8 cellular contexts compared by ENCODE assay signal in genomic region chr2:161414385-161415040, GRCh38. TPM values are rescaled to one million over a fixed set of nuclear protein-coding genes. Genes with fewer than 3 reads are reported as not detected.
DNase-seq lines count a peak whose midpoint lies in the region; ATAC-seq, FAIRE-seq and TF ChIP-seq lines count a peak whose summit lies in the region.

No MANE protein-coding gene starts in this region.

- H3K9me3 ChIP-seq in HEK293 (ENCODE audit: control insufficient read depth, insufficient read depth, low read depth, low read length) (no peaks in the 10 kb centered on the region), kidney (ENCODE audit: control insufficient read depth in 1 of 2, low read length in 2 of 2) (no peaks in the 10 kb centered on the region)

- peak; percentile 42 for ATAC-seq in stimulated activated naive CD8-positive, alpha-beta T cell treated with anti-CD3 and anti-CD28 coated beads, Interleukin-15, Interleukin-2, amounts not matched to agents 100 U/mL and 50 U/mL, for 24 hours

- no peak for FAIRE-seq in kidney (lab: Jason Lieb, UNC)

- H3K9ac ChIP-seq in kidney (ENCODE audit: low read length in 2 of 2): no peak overlapping the region

- H3K4me3 ChIP-seq in HEK293 (ENCODE audit: low read depth, low read length): peak overlapping the region; percentile 44
- H3K4me3 ChIP-seq in kidney (ENCODE audit: low read length in 2 of 2): peak overlapping the region in 1 of 2 donors; percentile 45

- DNase-seq in activated CD4-positive, alpha-beta T cell treated with anti-CD3 and anti-CD28 coated beads for 48 hours: peak; percentile 22
- no peak for DNase-seq in activated CD4-positive, alpha-beta T cell treated with anti-CD3 and anti-CD28 coated beads for 1 hour
- DNase-seq in NCI-H526 treated with DMSO at 0.1 percent for 48 hours (lab: John Stamatoyannopoulos, UW) (peak; percentile 44), kidney (peak; percentile 73), GM19238 (ENCODE audit: insufficient read length, low spot score) (no peak)
- DNase-seq in stimulated activated naive CD8-positive, alpha-beta T cell treated with anti-CD3 and anti-CD28 coated beads, Interleukin-15, Interleukin-2, amounts not matched to agents 100 U/mL and 50 U/mL, for 24 hours: no peak

- H3K27me3 Mint-ChIP-seq in brain: peaks cover 66% of the 10 kb centered on the region

- peaks cover 53% of the 10 kb centered on the region for H3K4me1 Mint-ChIP-seq in brain

- H3K27ac Mint-ChIP-seq in brain: peak overlapping the region in 3 of 5 experiments; percentile 6 to 98 (median 91)

- intact Hi-C loops in kidney (cut with DNase I): no loop called here

- POLR2A ChIA-PET in HEK293 (lab: Yijun Ruan, JAX): interaction anchor here (1.2 kb wide), 1 partner anchor 106 kb away, joined by 8 read pairs; the partner anchor contains the start of gene PSMD14

- no peaks in the 10 kb centered on the region for H3K4me1 ChIP-seq in HEK293 (ENCODE audit: control insufficient read depth, insufficient read depth, low read length)
- H3K4me1 ChIP-seq in kidney (ENCODE audit: control insufficient read depth in 1 of 2, insufficient read depth in 1 of 2, low read depth in 1 of 2, low read length in 2 of 2): peaks cover 0 to 7% of the 10 kb centered on the region in 2 donors

- peaks cover 7% of the 10 kb centered on the region for H3K36me3 Mint-ChIP-seq in brain

- peak overlapping the region; percentile 77 to 90 (median 86) for H3K4me3 Mint-ChIP-seq in brain

- H3K27ac ChIP-seq in HEK293 (ENCODE audit: extremely low read depth, low read depth, low read length) (peak overlapping the region; percentile 18; the same call in 1 of the 2 replicates), kidney (ENCODE audit: low read depth in 2 of 2, low read length in 2 of 2) (no peak overlapping the region)

- CTCF ChIA-PET in HEK293 (lab: Yijun Ruan, JAX): no interaction called here

- TF ChIP-seq CTCF in HEK293 (tag by site-specific recombination; IDR thresholded peaks at IDR 0.05): peak; percentile 84
- TF ChIP-seq CTCF in brain (conservative IDR thresholded peaks at IDR 0.05): no peak
- TF ChIP-seq CTCF in kidney (IDR thresholded peaks at IDR 0.05; ENCODE audit: borderline replicate concordance, extremely low read depth, insufficient read depth): no peak

- peaks cover 0 to 7% (median 0%) of the 10 kb centered on the region in 5 experiments for H3K9me3 Mint-ChIP-seq in brain

- peaks cover 0 to 5% of the 10 kb centered on the region in 2 experiments; a peak in 1 of 3 replicates for H3K36me3 ChIP-seq in HEK293 (ENCODE audit: control insufficient read depth in 2 of 2, insufficient read depth in 1 of 2, low read length in 2 of 2)
- H3K36me3 ChIP-seq in kidney (ENCODE audit: control insufficient read depth in 1 of 2, insufficient read depth in 2 of 2, low read length in 2 of 2): no peaks in the 10 kb centered on the region

TF ChIP-seq in HEK293, 187 proteins besides CTCF, POLR2A, EP300 and RAD21 (continues in another document):
- TF ChIP-seq ZBTB8A (tag by site-specific recombination; IDR thresholded peaks at IDR 0.05) (peak; percentile 80), KLF1 (tag by site-specific recombination; IDR thresholded peaks at IDR 0.05) (peak; percentile 67), ZNF292 (tag by site-specific recombination; IDR thresholded peaks at IDR 0.05; ENCODE audit: borderline replicate concordance, low read depth) (no peak), ZNF561 (tag by site-specific recombination; IDR thresholded peaks at IDR 0.05; ENCODE audit: borderline replicate concordance) (peak; percentile 53; the same call in 1 of the 2 replicates), TRIM28 (IDR thresholded peaks at IDR 0.05; ENCODE audit: borderline replicate concordance, low read length) (peak; percentile 24; the same call in 1 of the 2 replicates), KLF8 (tag by site-specific recombination; IDR thresholded peaks at IDR 0.05) (peak; percentile 43; the same call in 1 of the 2 replicates), ZNF335 (tag by site-specific recombination; conservative IDR thresholded peaks at IDR 0.05) (peak; percentile 70), ZNF600 (tag by site-specific recombination; IDR thresholded peaks at IDR 0.05) (peak; percentile 83), ZFP37 (tag by site-specific recombination; IDR thresholded peaks at IDR 0.05) (peak; percentile 82; the same call in 1 of the 2 replicates), ZBTB26 (tag by site-specific recombination; optimal IDR thresholded peaks at IDR 0.05) (peak; percentile 85), ZBTB20 (tag by site-specific recombination; IDR thresholded peaks at IDR 0.05) (peak; percentile 88), SP2 (tag by site-specific recombination; IDR thresholded peaks at IDR 0.05) (peak; percentile 38; the same call in 1 of the 2 replicates), ZIC2 (tag by site-specific recombination; IDR thresholded peaks at IDR 0.05) (peak; percentile 50), ZNF148 (tag by site-specific recombination; IDR thresholded peaks at IDR 0.05; ENCODE audit: borderline replicate concordance) (no peak), ZNF394 (tag by site-specific recombination; IDR thresholded peaks at IDR 0.05; ENCODE audit: borderline replicate concordance) (peak; percentile 29; the same call in 1 of the 2 replicates), ZNF585B (tag by site-specific recombination; IDR thresholded peaks at IDR 0.05) (no peak), ZNF501 (tag by site-specific recombination; IDR thresholded peaks at IDR 0.05) (peak; percentile 53; the same call in 1 of the 2 replicates), PRDM10 (tag by site-specific recombination; IDR thresholded peaks at IDR 0.05) (no peak), GLIS2 (tag by site-specific recombination; IDR thresholded peaks at IDR 0.05) (peak; percentile 68)

RNA-seq across cellular contexts. Expression of gene TBR1, which starts 1.6 kb away (rescaled TPM):
- polyA plus RNA-seq in brain (ENCODE audit: insufficient read depth, low read depth, low replicate concordance) (9.4 TPM), kidney (ENCODE audit: insufficient read depth, low read depth, low replicate concordance) (not detected)
- total RNA-seq in kidney: not detected

Comparison
In these comparisons a context has a peak if more than half of its experiments do, and no peak if none do; other contexts are left out.
1. DNase-seq: peak in activated CD4-positive, alpha-beta T cell treated with anti-CD3 and anti-CD28 coated beads for 48 hours (single experiment), NCI-H526 treated with DMSO at 0.1 percent for 48 hours (single experiment) and kidney (single experiment); none in activated CD4-positive, alpha-beta T cell treated with anti-CD3 and anti-CD28 coated beads for 1 hour (single experiment), stimulated activated naive CD8-positive, alpha-beta T cell treated with anti-CD3 and anti-CD28 coated beads, Interleukin-15, Interleukin-2, amounts not matched to agents 100 U/mL and 50 U/mL, for 24 hours (single experiment) and GM19238 (single experiment).
2. RNA of gene TBR1, which starts 1.6 kb away (polyA plus RNA-seq): 9.4 TPM in brain (single experiment); not detected in kidney (single experiment); every median in the first group is over 10 times any median in the second.